In genomic region chr20:62820208-62820961, GRCh38 we compare ENCODE assay signal across 24 cellular contexts. TPM values are rescaled to one million over a fixed set of nuclear protein-coding genes. Genes with fewer than 3 reads are reported as not detected.
A peak's percentile ranks its signal among the peaks of the same experiment; 100 is the strongest.
DNase-seq lines count a peak whose midpoint lies in the region; ATAC-seq and TF ChIP-seq lines count a peak whose summit lies in the region.
"Had no signal": no experiment of that assay in that cellular context is flagged by ENCODE, and none has a peak within 500 bp of the region (broad histone marks: within the 10 kb centered on the region; RNA-seq: fewer than 3 reads in every experiment).

No MANE protein-coding gene starts in this region.

- no peak overlapping the region for H3K4ac ChIP-seq in mesendoderm (ENCODE audit: low read depth, low read length)

- no peak for TF ChIP-seq POLR2A in tibial nerve (IDR thresholded peaks at IDR 0.05)

- WGBS in mammary epithelial cell (ENCODE audit: low coverage, missing lambda C conversion rate): 77% methylated on average over 14 of the region's 23 CpGs
- WGBS in tibial nerve, 2 donors: 38 to 64% methylated on average over 19 to 20 of the region's 23 CpGs
- WGBS in mesendoderm (ENCODE audit: extremely low coverage, insufficient coverage, low lambda C conversion rate): no CpG with 5 or more reads among the region's 23 CpGs

- no peaks in the 10 kb centered on the region for H3K79me1 ChIP-seq in mesendoderm (ENCODE audit: low read length)

- H3K79me2 ChIP-seq in mammary epithelial cell (ENCODE audit: insufficient read depth, low read length) (no peaks in the 10 kb centered on the region), mesendoderm (ENCODE audit: control insufficient read depth, insufficient read depth, low read length) (no peaks in the 10 kb centered on the region)

- peaks cover 7% of the 10 kb centered on the region for H3K4me1 Mint-ChIP-seq in MCF 10A (ENCODE audit: insufficient read depth, unreplicated experiment)
- H3K4me1 Mint-ChIP-seq in stimulated activated naive CD8-positive, alpha-beta T cell treated with anti-CD3 and anti-CD28 coated beads, Interleukin-15, amount 100 ng/mL, for 72 hours: peaks cover 8% of the 10 kb centered on the region
- H3K4me1 Mint-ChIP-seq: activated CD4-positive, alpha-beta T cell treated with anti-CD3 and anti-CD28 coated beads, Interleukin-2, amount 10 ng/mL, durations not matched to agents 24 days and 14 days had no signal

- H2BK5ac ChIP-seq in mesendoderm (ENCODE audit: low read length): no peak overlapping the region

- H3K36me3 ChIP-seq in mammary epithelial cell (ENCODE audit: insufficient read depth, low read length): no peaks in the 10 kb centered on the region
- H3K36me3 ChIP-seq in Panc1 (ENCODE audit: control insufficient read depth, insufficient read depth, low read length): no peaks in the 10 kb centered on the region
- peaks cover 0 to 15% (median 0%) of the 10 kb centered on the region in 3 donors for H3K36me3 ChIP-seq in tibial nerve
- H3K36me3 ChIP-seq in mesendoderm (ENCODE audit: control insufficient read depth, insufficient read depth, low read length): no peaks in the 10 kb centered on the region
- H3K36me3 ChIP-seq: cardiac muscle cell, right atrium auricular region, SJCRH30 had no signal

- H3K9me3 Mint-ChIP-seq in MCF 10A (ENCODE audit: unreplicated experiment): no peaks in the 10 kb centered on the region
- H3K9me3 Mint-ChIP-seq in stimulated activated naive CD8-positive, alpha-beta T cell treated with anti-CD3 and anti-CD28 coated beads, Interleukin-15, amount 100 ng/mL, for 72 hours: no peaks in the 10 kb centered on the region
- H3K9me3 Mint-ChIP-seq: activated CD4-positive, alpha-beta T cell treated with anti-CD3 and anti-CD28 coated beads, Interleukin-2, amount 10 ng/mL, durations not matched to agents 24 days and 14 days; activated naive CD4-positive, alpha-beta T cell treated with anti-CD3 and anti-CD28 coated beads for 36 hours; activated T-cell treated with anti-CD3 and anti-CD28 coated beads, Interleukin-2, amount 50 U/mL, for 72 hours; CD4-positive, alpha-beta T cell; naive thymus-derived CD8-positive, alpha-beta T cell; stimulated activated naive CD8-positive, alpha-beta T cell treated with anti-CD3 and anti-CD28 coated beads, Interleukin-15, Interleukin-2, amounts not matched to agents 100 ng/mL and 50 ng/mL, for 24 hours had no signal

- peak; percentile 38 for DNase-seq in MCF 10A (ENCODE audit: unreplicated experiment)
- DNase-seq in mammary epithelial cell: no peak
- no peak for DNase-seq in Panc1 (ENCODE audit: low read depth, low spot score)
- peak; percentile 66 for DNase-seq in globus pallidus (ENCODE audit: low spot score)
- DNase-seq in tibial nerve (ENCODE audit: low spot score in 2 of 2): no peak
- no peak for DNase-seq in LoVo (ENCODE audit: low spot score)
- DNase-seq in mesendoderm: no peak
- no peak for DNase-seq in stimulated activated naive CD8-positive, alpha-beta T cell treated with anti-CD3 and anti-CD28 coated beads, Interleukin-15, amount 100 ng/mL, for 72 hours
- DNase-seq: activated CD4-positive, alpha-beta T cell treated with anti-CD3 and anti-CD28 coated beads, Interleukin-2, amount 10 ng/mL, durations not matched to agents 24 days and 14 days; activated naive CD4-positive, alpha-beta T cell treated with anti-CD3 and anti-CD28 coated beads for 36 hours; activated T-cell treated with anti-CD3 and anti-CD28 coated beads, Interleukin-2, amount 50 U/mL, for 72 hours; CD4-positive, alpha-beta T cell; KG1; left cardiac atrium; naive thymus-derived CD8-positive, alpha-beta T cell; NCI-H2029; NCI-H510A treated with DMSO at 0.1 percent for 48 hours; OCI-M1; stimulated activated CD4-positive, alpha-beta T cell treated with anti-CD3 and anti-CD28 coated beads, Interleukin-12 subunit alpha, Interleukin-12 subunit beta, amount 100 ng/mL, for 4 hours; stimulated activated CD4-positive, alpha-beta T cell treated with anti-CD3 and anti-CD28 coated beads, Interleukin-4, amount 100 ng/mL, for 4 hours had no signal

- H3K9ac ChIP-seq in mammary epithelial cell (ENCODE audit: insufficient read depth, low read length) (no peak overlapping the region), mesendoderm (ENCODE audit: low read length) (no peak overlapping the region)

- H3K27me3 ChIP-seq in mammary epithelial cell (ENCODE audit: insufficient read depth, low read length) (peaks cover 7% of the 10 kb centered on the region), Panc1 (ENCODE audit: control insufficient read depth, insufficient read depth, low read length) (no peaks in the 10 kb centered on the region), tibial nerve (peaks cover 0 to 9% of the 10 kb centered on the region in 2 donors), mesendoderm (ENCODE audit: insufficient read depth, low read length, poor library complexity) (no peaks in the 10 kb centered on the region)

- no peak overlapping the region for H3K18ac ChIP-seq in mesendoderm (ENCODE audit: low read length)

- intact Hi-C loops in MCF 10A (cut with micrococcal nuclease) (loop anchor here (5.0 kb wide), 1 partner anchor 42 kb away; the partner anchor contains the start of gene TCFL5), mammary epithelial cell (cut with micrococcal nuclease) (no loop called here), Panc1 (cut with micrococcal nuclease; ENCODE audit: unreplicated experiment) (no loop called here)

- in situ Hi-C loops in mammary epithelial cell (cut with MboI; ENCODE audit: low sequenced_read_pairs in 2 of 2) (no loop called here), Panc1 (cut with HindIII; ENCODE audit: low pct_unique_long_range_greater_than_20kb, low sequenced_read_pairs) (no loop called here)

- no peaks in the 10 kb centered on the region for H3K36me3 Mint-ChIP-seq in MCF 10A (ENCODE audit: insufficient read depth, unreplicated experiment)
- H3K36me3 Mint-ChIP-seq: naive thymus-derived CD8-positive, alpha-beta T cell had no signal

- H3K9me3 ChIP-seq in mammary epithelial cell (replicated peaks; ENCODE audit: insufficient read depth, low read length) (no peaks in the 10 kb centered on the region), Panc1 (ENCODE audit: control insufficient read depth, insufficient read depth, low read depth, low read length) (no peaks in the 10 kb centered on the region), tibial nerve (no peaks in the 10 kb centered on the region)
- H3K9me3 ChIP-seq: right atrium auricular region, SJCRH30 had no signal

- no peak for TF ChIP-seq CTCF in MCF 10A (IDR thresholded peaks at IDR 0.05; ENCODE audit: unreplicated experiment)
- no peak for TF ChIP-seq CTCF in mammary epithelial cell (conservative IDR thresholded peaks at IDR 0.05 in 1 of 2, IDR thresholded peaks at IDR 0.05 in 1 of 2; ENCODE audit: extremely low read depth in 1 of 2, insufficient read depth in 1 of 2, low read depth in 1 of 2, low read length in 2 of 2)
- TF ChIP-seq CTCF in Panc1 (IDR thresholded peaks at IDR 0.05): no peak
- TF ChIP-seq CTCF in tibial nerve (IDR thresholded peaks at IDR 0.05): no peak

- no peak overlapping the region for H2BK120ac ChIP-seq in mesendoderm (ENCODE audit: low read depth, low read length)

- no peak overlapping the region for H3K23ac ChIP-seq in mesendoderm (ENCODE audit: low read length)

- dilution Hi-C loops in mammary epithelial cell (cut with HindIII; ENCODE audit: low sequenced_read_pairs): no loop called here

- H3K27ac ChIP-seq in mammary epithelial cell (ENCODE audit: insufficient read depth, low read depth, low read length) (no peak overlapping the region), Panc1 (ENCODE audit: low read length) (peak overlapping the region; percentile 71), tibial nerve (peak overlapping the region; percentile 67 to 96 (median 86)), mesendoderm (ENCODE audit: low read depth, low read length) (no peak overlapping the region)
- H3K27ac ChIP-seq: cardiac muscle cell, SJCRH30 had no signal

- no peak overlapping the region for H3K4me3 ChIP-seq in mammary epithelial cell (replicated peaks in 1 of 3; ENCODE audit: insufficient read depth in 1 of 3, low read depth in 2 of 3, low read length in 3 of 3)
- H3K4me3 ChIP-seq in Panc1 (ENCODE audit: low read depth in 2 of 2, low read length in 2 of 2): no peak overlapping the region
- H3K4me3 ChIP-seq in tibial nerve: no peak overlapping the region
- H3K4me3 ChIP-seq in mesendoderm (ENCODE audit: low read length): no peak overlapping the region
- H3K4me3 ChIP-seq: cardiac muscle cell, right atrium auricular region, SJCRH30 had no signal

- H3K27ac Mint-ChIP-seq in MCF 10A (ENCODE audit: low read depth, unreplicated experiment): no peak overlapping the region
- peak overlapping the region in 1 of 2 donors; percentile 28 for H3K27ac Mint-ChIP-seq in stimulated activated naive CD8-positive, alpha-beta T cell treated with anti-CD3 and anti-CD28 coated beads, Interleukin-15, amount 100 ng/mL, for 72 hours
- H3K27ac Mint-ChIP-seq: activated CD4-positive, alpha-beta T cell treated with anti-CD3 and anti-CD28 coated beads, Interleukin-2, amount 10 ng/mL, durations not matched to agents 24 days and 14 days; activated naive CD4-positive, alpha-beta T cell treated with anti-CD3 and anti-CD28 coated beads for 36 hours; activated T-cell treated with anti-CD3 and anti-CD28 coated beads, Interleukin-2, amount 50 U/mL, for 72 hours; CD4-positive, alpha-beta T cell; naive thymus-derived CD8-positive, alpha-beta T cell; stimulated activated naive CD8-positive, alpha-beta T cell treated with anti-CD3 and anti-CD28 coated beads, Interleukin-15, Interleukin-2, amounts not matched to agents 100 ng/mL and 50 ng/mL, for 24 hours had no signal

- no peak overlapping the region for H3K4me3 Mint-ChIP-seq in MCF 10A (ENCODE audit: unreplicated experiment)
- no peak overlapping the region for H3K4me3 Mint-ChIP-seq in stimulated activated naive CD8-positive, alpha-beta T cell treated with anti-CD3 and anti-CD28 coated beads, Interleukin-15, amount 100 ng/mL, for 72 hours
- H3K4me3 Mint-ChIP-seq: activated CD4-positive, alpha-beta T cell treated with anti-CD3 and anti-CD28 coated beads, Interleukin-2, amount 10 ng/mL, durations not matched to agents 24 days and 14 days; activated naive CD4-positive, alpha-beta T cell treated with anti-CD3 and anti-CD28 coated beads for 36 hours; activated T-cell treated with anti-CD3 and anti-CD28 coated beads, Interleukin-2, amount 50 U/mL, for 72 hours; CD4-positive, alpha-beta T cell; naive thymus-derived CD8-positive, alpha-beta T cell; stimulated activated naive CD8-positive, alpha-beta T cell treated with anti-CD3 and anti-CD28 coated beads, Interleukin-15, Interleukin-2, amounts not matched to agents 100 ng/mL and 50 ng/mL, for 24 hours had no signal

- TF ChIP-seq EP300 in tibial nerve (IDR thresholded peaks at IDR 0.05): peak in 1 of 2 donors; percentile 46

- H3K4me1 ChIP-seq in mammary epithelial cell (ENCODE audit: insufficient read depth, low read length) (peaks cover 36% of the 10 kb centered on the region), Panc1 (ENCODE audit: control insufficient read depth, insufficient read depth, low read length) (peaks cover 72% of the 10 kb centered on the region), tibial nerve (peaks cover 0 to 66% (median 59%) of the 10 kb centered on the region in 4 donors), mesendoderm (ENCODE audit: control insufficient read depth, low read depth, low read length) (peaks cover 2% of the 10 kb centered on the region)

- no peak overlapping the region for H4K5ac ChIP-seq in mesendoderm (ENCODE audit: low read length)

- no TSS peak for BruUV-seq in MCF 10A (replicated peaks; lab: Mats Ljungman, UMichigan)
- no TSS peak for BruUV-seq in mammary epithelial cell (replicated peaks; lab: Mats Ljungman, UMichigan)
- BruUV-seq in Panc1 (replicated peaks; lab: Mats Ljungman, UMichigan): no TSS peak

- H2AK5ac ChIP-seq in mesendoderm (ENCODE audit: low read length): no peak overlapping the region

- H3K4me2 ChIP-seq in mammary epithelial cell (ENCODE audit: insufficient read depth, low read depth, low read length) (no peak overlapping the region), mesendoderm (ENCODE audit: low read length) (no peak overlapping the region)

- no peak overlapping the region for H2BK15ac ChIP-seq in mesendoderm (replicated peaks; ENCODE audit: low read depth)

- CTCF ChIA-PET in MCF 10A (lab: Yijun Ruan, JAX): interaction anchor here (0.6 to 4.8 kb wide), 2 partner anchors 12 to 205 kb away, joined by 3 to 25 read pairs; no protein-coding TSS in a partner anchor
- CTCF ChIA-PET in mammary epithelial cell (lab: Charles Lee; ENCODE audit: low non-redundant PET): no interaction called here
- CTCF ChIA-PET in Panc1 (lab: Charles Lee): interaction anchor here (0.6 kb wide), 1 partner anchor 58 kb away, joined by 5 read pairs; no protein-coding TSS in a partner anchor

- H3K27me3 Mint-ChIP-seq in MCF 10A (ENCODE audit: insufficient read depth, unreplicated experiment): no peaks in the 10 kb centered on the region
- peaks cover 46% of the 10 kb centered on the region for H3K27me3 Mint-ChIP-seq in stimulated activated naive CD8-positive, alpha-beta T cell treated with anti-CD3 and anti-CD28 coated beads, Interleukin-15, amount 100 ng/mL, for 72 hours

- no peak for ATAC-seq in Panc1
- no peak for ATAC-seq in stimulated activated naive CD8-positive, alpha-beta T cell treated with anti-CD3 and anti-CD28 coated beads, Interleukin-15, amount 100 ng/mL, for 72 hours
- ATAC-seq: activated T-cell treated with anti-CD3 and anti-CD28 coated beads, Interleukin-2, amount 50 U/mL, for 72 hours; naive thymus-derived CD8-positive, alpha-beta T cell had no signal

- H2AFZ ChIP-seq in mammary epithelial cell (ENCODE audit: low read depth, low read length): no peak overlapping the region

- POLR2A ChIA-PET in MCF 10A (lab: Yijun Ruan, JAX): interaction anchor here (0.6 kb wide), 1 partner anchor 868 kb away, joined by 3 read pairs; no protein-coding TSS in a partner anchor
- POLR2A ChIA-PET in Panc1 (lab: Charles Lee): no interaction called here

- peaks cover 2% of the 10 kb centered on the region for H4K20me1 ChIP-seq in mammary epithelial cell (ENCODE audit: insufficient read depth, low read length)

- no peak overlapping the region for H4K8ac ChIP-seq in mesendoderm (ENCODE audit: low read depth, low read length)

- H3K56ac ChIP-seq in mesendoderm (ENCODE audit: low read length): no peak overlapping the region

RNA-seq across cellular contexts. Expression of gene COL9A3, which starts 3.5 kb away (rescaled TPM):
- total RNA-seq in MCF 10A (2022) (not detected in 2 replicates), mammary epithelial cell (under 1 TPM in 1 of 2 donors, not detected in 1; 0.67 TPM), Panc1 (2021; ENCODE audit: unreplicated experiment) (46.6 TPM), tibial nerve (10 to 100 TPM; 51.3 to 81.2 (median 63.5) TPM)
- polyA plus RNA-seq in mammary epithelial cell: 0.16 TPM
- not detected for polyA minus RNA-seq in mammary epithelial cell
- 53.7 TPM for polyA plus RNA-seq in Panc1 (2012; ENCODE audit: insufficient read length)
- 45.6 TPM for polyA plus RNA-seq in mesendoderm (2013, experiment 1 of 2)
- polyA plus RNA-seq in mesendoderm (2013, experiment 2 of 2): 45.1 TPM
- total RNA-seq: activated CD4-positive, alpha-beta T cell treated with anti-CD3 and anti-CD28 coated beads, Interleukin-2, amount 10 ng/mL, durations not matched to agents 24 days and 14 days; activated naive CD4-positive, alpha-beta T cell treated with anti-CD3 and anti-CD28 coated beads for 36 hours; CD4-positive, alpha-beta T cell had no signal

RNA-seq across cellular contexts. Expression of gene OGFR, which starts 15.8 kb away (rescaled TPM):
- 28.8 and 31.0 TPM in 2 replicates for total RNA-seq in MCF 10A (2022)
- total RNA-seq in mammary epithelial cell: 10 to 100 TPM; 12.7 to 30.0 TPM
- 20.6 TPM for polyA plus RNA-seq in mammary epithelial cell
- polyA minus RNA-seq in mammary epithelial cell: 12.4 TPM
- 47.3 TPM for total RNA-seq in Panc1 (2021; ENCODE audit: unreplicated experiment)
- polyA plus RNA-seq in Panc1 (2012; ENCODE audit: insufficient read length): 60.2 TPM
- 100 to 1,000 TPM in 1 of 4 donors, 10 to 100 TPM in 3; 67.1 to 108 (median 80.8) TPM for total RNA-seq in tibial nerve
- 11.3 TPM for polyA plus RNA-seq in mesendoderm (2013, experiment 1 of 2)
- polyA plus RNA-seq in mesendoderm (2013, experiment 2 of 2): 11.4 TPM

RNA-seq across cellular contexts. Expression of gene MRGBP, which starts 24.1 kb away (rescaled TPM):
- total RNA-seq in MCF 10A (2022) (16.9 and 17.8 TPM in 2 replicates), mammary epithelial cell (10 to 100 TPM; 14.6 to 15.7 TPM), Panc1 (2021; ENCODE audit: unreplicated experiment) (49.9 TPM), tibial nerve (10 to 100 TPM; 12.0 to 15.3 (median 13.6) TPM)
- polyA plus RNA-seq in mammary epithelial cell: 14.1 TPM
- polyA minus RNA-seq in mammary epithelial cell: 15.3 TPM
- polyA plus RNA-seq in Panc1 (2012; ENCODE audit: insufficient read length): 46.9 TPM
- 13.3 TPM for polyA plus RNA-seq in mesendoderm (2013, experiment 1 of 2)
- polyA plus RNA-seq in mesendoderm (2013, experiment 2 of 2): 13.2 TPM

RNA-seq across cellular contexts. Expression of gene TCFL5, which starts 41.2 kb away (rescaled TPM):
- 10.8 and 12.8 TPM in 2 replicates for total RNA-seq in MCF 10A (2022)
- 10 to 100 TPM in 1 of 2 donors, 1 to 10 TPM in 1; 8.1 to 11.7 TPM for total RNA-seq in mammary epithelial cell
- 6.5 TPM for polyA plus RNA-seq in mammary epithelial cell
- polyA minus RNA-seq in mammary epithelial cell: 1.9 TPM
- total RNA-seq in Panc1 (2021; ENCODE audit: unreplicated experiment): 23.8 TPM
- 22.3 TPM for polyA plus RNA-seq in Panc1 (2012; ENCODE audit: insufficient read length)
- total RNA-seq in tibial nerve: 10 to 100 TPM in 3 of 4 donors, 1 to 10 TPM in 1; 9.8 to 25.1 (median 16.2) TPM
- 5.1 TPM for polyA plus RNA-seq in mesendoderm (2013, experiment 1 of 2)
- polyA plus RNA-seq in mesendoderm (2013, experiment 2 of 2): 4.8 TPM

Comparison
In these comparisons a context has a peak if more than half of its experiments do, and no peak if none do; other contexts are left out.
1. DNase-seq: peak in MCF 10A (single experiment) and globus pallidus (single experiment); none in mammary epithelial cell (single experiment), Panc1 (single experiment), tibial nerve (0 of 2), LoVo (single experiment), mesendoderm (single experiment) and stimulated activated naive CD8-positive, alpha-beta T cell treated with anti-CD3 and anti-CD28 coated beads, Interleukin-15, amount 100 ng/mL, for 72 hours (0 of 2).
2. H3K27ac ChIP-seq: peak in Panc1 (single experiment) and tibial nerve (4 of 4); none in mammary epithelial cell (single experiment) and mesendoderm (single experiment).
3. RNA of gene COL9A3, which starts 3.5 kb away (total RNA-seq): 51.3 to 81.2 TPM in tibial nerve and 46.6 TPM in Panc1 (single experiment); 0.67 TPM in mammary epithelial cell and not detected in MCF 10A; every median in the first group is over 10 times any median in the second.